In the genomic region with DNA sequence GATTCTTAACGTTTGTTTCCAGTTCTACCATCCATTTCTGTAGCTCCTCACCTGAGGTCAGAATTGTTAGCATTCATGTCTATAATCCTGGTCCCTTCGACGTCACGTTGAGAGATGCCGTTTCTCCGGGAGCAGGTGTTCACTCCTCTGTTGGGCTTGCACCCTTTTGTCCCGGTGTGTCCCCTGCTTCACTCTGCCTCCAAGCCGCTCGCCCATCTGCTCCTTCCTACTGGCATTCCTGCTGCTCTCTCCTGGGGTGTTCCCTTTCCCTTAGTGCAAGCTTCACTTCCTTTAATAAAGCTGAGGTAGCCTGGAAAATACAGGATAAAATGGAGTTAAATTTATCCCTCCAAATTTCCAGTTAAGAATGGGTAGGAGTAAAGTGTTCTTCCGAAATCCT, we compare ENCODE assay signal across 13 cellular contexts.
DNase-seq lines count a peak whose midpoint lies in the region; ATAC-seq and TF ChIP-seq lines count a peak whose summit lies in the region.
"Had no signal": no experiment of that assay in that cellular context is flagged by ENCODE, and none has a peak within 500 bp of the region (broad histone marks: within the 10 kb centered on the region; RNA-seq: fewer than 3 reads in every experiment).

No MANE protein-coding gene starts in this region.

- DNase-seq in stimulated activated naive CD8-positive, alpha-beta T cell treated with anti-CD3 and anti-CD28 coated beads, Interleukin-15, Interleukin-2, amounts not matched to agents 100 U/mL and 50 U/mL, for 24 hours, result no peak
- peak; percentile 43 for DNase-seq in NCI-H345 treated with DMSO at 0.1 percent for 48 hours (lab: John Stamatoyannopoulos, UW; ENCODE audit: unreplicated experiment)
- DNase-seq in esophagus squamous epithelium (lab: John Stamatoyannopoulos, UW), result no peak
- no peak for DNase-seq in pons (ENCODE audit: low spot score)
- no peak for DNase-seq in NCI-H748 treated with DMSO at 0.1 percent for 48 hours (lab: John Stamatoyannopoulos, UW)
- DNase-seq: kidney; NCI-H1092; stimulated activated CD4-positive, alpha-beta T cell treated with anti-CD3 and anti-CD28 coated beads, Interleukin-1b, Interleukin-23, amount 100 ng/mL, for 48 hours had no signal

- H3K36me3 ChIP-seq in esophagus squamous epithelium, result peaks cover 0 to 29% (median 0%) of the 10 kb centered on the region in 3 donors
- H3K36me3 ChIP-seq: SJCRH30, upper lobe of right lung had no signal

- TF ChIP-seq CTCF in esophagus squamous epithelium (IDR thresholded peaks at IDR 0.05), result no peak

- no peak overlapping the region for H3K4me3 ChIP-seq in esophagus squamous epithelium
- H3K4me3 ChIP-seq: BLaER1 treated with 17β-estradiol and CSF1 and Interleukin-3, amounts not matched to agents 10 nM and 100 nM; SJCRH30; upper lobe of right lung had no signal

- H3K9me3 ChIP-seq in esophagus squamous epithelium, result no peaks in the 10 kb centered on the region
- H3K9me3 ChIP-seq: SJCRH30, upper lobe of right lung had no signal

- no peak for TF ChIP-seq POLR2A in esophagus squamous epithelium (IDR thresholded peaks at IDR 0.05)

- ATAC-seq in stimulated activated naive CD8-positive, alpha-beta T cell treated with anti-CD3 and anti-CD28 coated beads, Interleukin-15, Interleukin-2, amounts not matched to agents 100 U/mL and 50 U/mL, for 24 hours, result no peak
- ATAC-seq in GM18873 (IDR thresholded peaks at IDR 0.05; ENCODE audit: low FRiP score, unreplicated experiment), result no peak

- peaks cover 0 to 15% (median 8%) of the 10 kb centered on the region in 3 donors for H3K4me1 ChIP-seq in esophagus squamous epithelium
- H3K4me1 ChIP-seq: SJCRH30 had no signal

- peaks cover 4% of the 10 kb centered on the region for H3K9me3 Mint-ChIP-seq in stimulated activated naive CD8-positive, alpha-beta T cell treated with anti-CD3 and anti-CD28 coated beads, Interleukin-15, Interleukin-2, amounts not matched to agents 100 ng/mL and 50 ng/mL, for 24 hours

- intact Hi-C loops in esophagus squamous epithelium (cut with DNase I), result no loop called here

- peaks cover 64% of the 10 kb centered on the region for H3K4me1 Mint-ChIP-seq in stimulated activated naive CD8-positive, alpha-beta T cell treated with anti-CD3 and anti-CD28 coated beads, Interleukin-15, Interleukin-2, amounts not matched to agents 100 ng/mL and 50 ng/mL, for 24 hours (ENCODE audit: low read depth)

- no peaks in the 10 kb centered on the region for H3K27me3 ChIP-seq in esophagus squamous epithelium
- H3K27me3 ChIP-seq: BLaER1 treated with 17β-estradiol and CSF1 and Interleukin-3, amounts not matched to agents 10 nM and 100 nM; SJCRH30; upper lobe of right lung had no signal

- peaks cover 46% of the 10 kb centered on the region for H3K36me3 Mint-ChIP-seq in stimulated activated naive CD8-positive, alpha-beta T cell treated with anti-CD3 and anti-CD28 coated beads, Interleukin-15, Interleukin-2, amounts not matched to agents 100 ng/mL and 50 ng/mL, for 24 hours (ENCODE audit: low read depth)

- WGBS in esophagus squamous epithelium, 2 donors, result 85 to 93% methylated on average over 10 of the region's 10 CpGs

- peak overlapping the region; percentile 45 for H3K27ac Mint-ChIP-seq in stimulated activated naive CD8-positive, alpha-beta T cell treated with anti-CD3 and anti-CD28 coated beads, Interleukin-15, Interleukin-2, amounts not matched to agents 100 ng/mL and 50 ng/mL, for 24 hours

- H3K27ac ChIP-seq in esophagus squamous epithelium, result peak overlapping the region in 3 of 4 donors; percentile 48 to 71 (median 62)
- H3K27ac ChIP-seq: BLaER1 treated with 17β-estradiol and CSF1 and Interleukin-3, amounts not matched to agents 10 nM and 100 nM; SJCRH30; upper lobe of right lung had no signal

- no peaks in the 10 kb centered on the region for H3K27me3 Mint-ChIP-seq in stimulated activated naive CD8-positive, alpha-beta T cell treated with anti-CD3 and anti-CD28 coated beads, Interleukin-15, Interleukin-2, amounts not matched to agents 100 ng/mL and 50 ng/mL, for 24 hours

- H3K4me3 Mint-ChIP-seq in stimulated activated naive CD8-positive, alpha-beta T cell treated with anti-CD3 and anti-CD28 coated beads, Interleukin-15, Interleukin-2, amounts not matched to agents 100 ng/mL and 50 ng/mL, for 24 hours, result no peak overlapping the region
